ENCODE assay signal across 1 cellular context in the genomic region with DNA sequence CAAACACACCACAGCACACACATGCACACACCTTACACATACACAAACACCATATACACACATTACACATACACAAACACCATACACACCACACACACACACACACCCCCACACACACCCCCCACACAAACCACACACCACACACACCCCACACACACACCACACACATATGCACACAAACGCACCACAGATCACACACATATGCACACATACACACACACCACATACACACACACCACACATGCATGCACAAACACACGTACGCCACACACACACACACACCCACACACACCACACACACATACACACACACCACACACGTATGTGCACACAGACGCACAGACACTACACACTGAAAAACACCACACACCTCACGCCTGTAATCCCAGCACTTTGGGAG.
TF ChIP-seq lines count a peak whose summit lies in the region.

No MANE protein-coding gene starts in this region.

TF ChIP-seq in K562, 482 proteins besides CTCF, POLR2A, EP300 and RAD21:
- TF ChIP-seq, protein P1, sequence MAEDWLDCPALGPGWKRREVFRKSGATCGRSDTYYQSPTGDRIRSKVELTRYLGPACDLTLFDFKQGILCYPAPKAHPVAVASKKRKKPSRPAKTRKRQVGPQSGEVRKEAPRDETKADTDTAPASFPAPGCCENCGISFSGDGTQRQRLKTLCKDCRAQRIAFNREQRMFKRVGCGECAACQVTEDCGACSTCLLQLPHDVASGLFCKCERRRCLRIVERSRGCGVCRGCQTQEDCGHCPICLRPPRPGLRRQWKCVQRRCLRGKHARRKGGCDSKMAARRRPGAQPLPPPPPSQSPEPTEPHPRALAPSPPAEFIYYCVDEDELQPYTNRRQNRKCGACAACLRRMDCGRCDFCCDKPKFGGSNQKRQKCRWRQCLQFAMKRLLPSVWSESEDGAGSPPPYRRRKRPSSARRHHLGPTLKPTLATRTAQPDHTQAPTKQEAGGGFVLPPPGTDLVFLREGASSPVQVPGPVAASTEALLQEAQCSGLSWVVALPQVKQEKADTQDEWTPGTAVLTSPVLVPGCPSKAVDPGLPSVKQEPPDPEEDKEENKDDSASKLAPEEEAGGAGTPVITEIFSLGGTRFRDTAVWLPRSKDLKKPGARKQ (CRISPR knock-in tag; IDR thresholded peaks at IDR 0.05), result no peak
- TF ChIP-seq PPARD (CRISPR knock-in tag; IDR thresholded peaks at IDR 0.05), result no peak
- TF ChIP-seq, protein P2, sequence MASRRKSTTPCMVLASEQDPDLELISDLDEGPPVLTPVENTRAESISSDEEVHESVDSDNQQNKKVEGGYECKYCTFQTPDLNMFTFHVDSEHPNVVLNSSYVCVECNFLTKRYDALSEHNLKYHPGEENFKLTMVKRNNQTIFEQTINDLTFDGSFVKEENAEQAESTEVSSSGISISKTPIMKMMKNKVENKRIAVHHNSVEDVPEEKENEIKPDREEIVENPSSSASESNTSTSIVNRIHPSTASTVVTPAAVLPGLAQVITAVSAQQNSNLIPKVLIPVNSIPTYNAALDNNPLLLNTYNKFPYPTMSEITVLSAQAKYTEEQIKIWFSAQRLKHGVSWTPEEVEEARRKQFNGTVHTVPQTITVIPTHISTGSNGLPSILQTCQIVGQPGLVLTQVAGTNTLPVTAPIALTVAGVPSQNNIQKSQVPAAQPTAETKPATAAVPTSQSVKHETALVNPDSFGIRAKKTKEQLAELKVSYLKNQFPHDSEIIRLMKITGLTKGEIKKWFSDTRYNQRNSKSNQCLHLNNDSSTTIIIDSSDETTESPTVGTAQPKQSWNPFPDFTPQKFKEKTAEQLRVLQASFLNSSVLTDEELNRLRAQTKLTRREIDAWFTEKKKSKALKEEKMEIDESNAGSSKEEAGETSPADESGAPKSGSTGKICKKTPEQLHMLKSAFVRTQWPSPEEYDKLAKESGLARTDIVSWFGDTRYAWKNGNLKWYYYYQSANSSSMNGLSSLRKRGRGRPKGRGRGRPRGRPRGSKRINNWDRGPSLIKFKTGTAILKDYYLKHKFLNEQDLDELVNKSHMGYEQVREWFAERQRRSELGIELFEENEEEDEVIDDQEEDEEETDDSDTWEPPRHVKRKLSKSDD (conservative IDR thresholded peaks at IDR 0.05; ENCODE audit: low read length), result no peak
- no peak for TF ChIP-seq ASH1L (IDR thresholded peaks at IDR 0.05; ENCODE audit: borderline replicate concordance, low read depth, partially characterized antibody)
- TF ChIP-seq, protein P3, sequence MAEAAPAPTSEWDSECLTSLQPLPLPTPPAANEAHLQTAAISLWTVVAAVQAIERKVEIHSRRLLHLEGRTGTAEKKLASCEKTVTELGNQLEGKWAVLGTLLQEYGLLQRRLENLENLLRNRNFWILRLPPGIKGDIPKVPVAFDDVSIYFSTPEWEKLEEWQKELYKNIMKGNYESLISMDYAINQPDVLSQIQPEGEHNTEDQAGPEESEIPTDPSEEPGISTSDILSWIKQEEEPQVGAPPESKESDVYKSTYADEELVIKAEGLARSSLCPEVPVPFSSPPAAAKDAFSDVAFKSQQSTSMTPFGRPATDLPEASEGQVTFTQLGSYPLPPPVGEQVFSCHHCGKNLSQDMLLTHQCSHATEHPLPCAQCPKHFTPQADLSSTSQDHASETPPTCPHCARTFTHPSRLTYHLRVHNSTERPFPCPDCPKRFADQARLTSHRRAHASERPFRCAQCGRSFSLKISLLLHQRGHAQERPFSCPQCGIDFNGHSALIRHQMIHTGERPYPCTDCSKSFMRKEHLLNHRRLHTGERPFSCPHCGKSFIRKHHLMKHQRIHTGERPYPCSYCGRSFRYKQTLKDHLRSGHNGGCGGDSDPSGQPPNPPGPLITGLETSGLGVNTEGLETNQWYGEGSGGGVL (CRISPR knock-in tag; IDR thresholded peaks at IDR 0.05), result no peak
- TF ChIP-seq, protein P4, sequence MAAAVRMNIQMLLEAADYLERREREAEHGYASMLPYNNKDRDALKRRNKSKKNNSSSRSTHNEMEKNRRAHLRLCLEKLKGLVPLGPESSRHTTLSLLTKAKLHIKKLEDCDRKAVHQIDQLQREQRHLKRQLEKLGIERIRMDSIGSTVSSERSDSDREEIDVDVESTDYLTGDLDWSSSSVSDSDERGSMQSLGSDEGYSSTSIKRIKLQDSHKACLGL (CRISPR knock-in tag; IDR thresholded peaks at IDR 0.05; ENCODE audit: borderline replicate concordance, poor library complexity, severe bottlenecking), result no peak
- TF ChIP-seq TAL1 (IDR thresholded peaks at IDR 0.05), result no peak
- TF ChIP-seq ZNF764 (CRISPR knock-in tag; IDR thresholded peaks at IDR 0.05; ENCODE audit: low read depth), result no peak
- TF ChIP-seq BACH1 (tag; IDR thresholded peaks at IDR 0.05), result no peak
- no peak for TF ChIP-seq ZNF140 (CRISPR knock-in tag; IDR thresholded peaks at IDR 0.05)
- TF ChIP-seq TGIF2 (CRISPR knock-in tag; IDR thresholded peaks at IDR 0.05), result no peak
- TF ChIP-seq, protein P5, sequence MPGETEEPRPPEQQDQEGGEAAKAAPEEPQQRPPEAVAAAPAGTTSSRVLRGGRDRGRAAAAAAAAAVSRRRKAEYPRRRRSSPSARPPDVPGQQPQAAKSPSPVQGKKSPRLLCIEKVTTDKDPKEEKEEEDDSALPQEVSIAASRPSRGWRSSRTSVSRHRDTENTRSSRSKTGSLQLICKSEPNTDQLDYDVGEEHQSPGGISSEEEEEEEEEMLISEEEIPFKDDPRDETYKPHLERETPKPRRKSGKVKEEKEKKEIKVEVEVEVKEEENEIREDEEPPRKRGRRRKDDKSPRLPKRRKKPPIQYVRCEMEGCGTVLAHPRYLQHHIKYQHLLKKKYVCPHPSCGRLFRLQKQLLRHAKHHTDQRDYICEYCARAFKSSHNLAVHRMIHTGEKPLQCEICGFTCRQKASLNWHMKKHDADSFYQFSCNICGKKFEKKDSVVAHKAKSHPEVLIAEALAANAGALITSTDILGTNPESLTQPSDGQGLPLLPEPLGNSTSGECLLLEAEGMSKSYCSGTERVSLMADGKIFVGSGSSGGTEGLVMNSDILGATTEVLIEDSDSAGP (CRISPR knock-in tag; IDR thresholded peaks at IDR 0.05), result no peak
- TF ChIP-seq, protein P6, sequence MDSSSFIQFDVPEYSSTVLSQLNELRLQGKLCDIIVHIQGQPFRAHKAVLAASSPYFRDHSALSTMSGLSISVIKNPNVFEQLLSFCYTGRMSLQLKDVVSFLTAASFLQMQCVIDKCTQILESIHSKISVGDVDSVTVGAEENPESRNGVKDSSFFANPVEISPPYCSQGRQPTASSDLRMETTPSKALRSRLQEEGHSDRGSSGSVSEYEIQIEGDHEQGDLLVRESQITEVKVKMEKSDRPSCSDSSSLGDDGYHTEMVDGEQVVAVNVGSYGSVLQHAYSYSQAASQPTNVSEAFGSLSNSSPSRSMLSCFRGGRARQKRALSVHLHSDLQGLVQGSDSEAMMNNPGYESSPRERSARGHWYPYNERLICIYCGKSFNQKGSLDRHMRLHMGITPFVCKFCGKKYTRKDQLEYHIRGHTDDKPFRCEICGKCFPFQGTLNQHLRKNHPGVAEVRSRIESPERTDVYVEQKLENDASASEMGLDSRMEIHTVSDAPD (CRISPR knock-in tag; IDR thresholded peaks at IDR 0.05), result no peak
